12 cellular contexts compared by ENCODE assay signal in the genomic region with DNA sequence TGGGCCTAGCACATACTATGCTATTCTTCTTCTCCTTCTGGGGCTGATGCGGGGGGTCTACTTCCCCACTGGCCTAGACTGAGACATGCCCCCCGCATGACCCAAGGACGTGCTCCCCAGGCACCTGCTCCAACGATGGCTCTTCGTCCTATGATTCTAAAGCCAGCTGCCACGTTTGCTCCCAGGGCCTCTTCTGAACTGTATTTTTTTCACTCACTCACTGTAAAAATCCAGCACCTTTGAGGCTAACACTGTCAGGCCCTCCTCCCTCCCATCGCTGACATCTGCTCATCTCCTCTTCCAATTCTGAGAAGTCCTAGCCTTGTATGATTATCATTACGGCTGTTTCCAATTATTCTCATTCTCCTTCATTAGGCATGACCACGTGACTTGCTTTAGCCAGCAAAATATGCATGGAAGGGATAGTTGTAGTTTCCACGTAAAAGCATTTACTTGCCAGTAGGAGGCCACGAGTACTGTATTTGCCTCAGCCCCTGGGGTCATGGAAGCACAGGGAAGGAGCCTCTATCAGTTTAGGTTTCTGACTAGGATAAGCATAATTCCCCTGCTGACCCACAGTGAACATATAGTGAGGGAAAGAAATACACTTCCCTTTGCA. TPM values are rescaled to one million over a fixed set of nuclear protein-coding genes. Genes with fewer than 3 reads are reported as not detected.
DNase-seq lines count a peak whose midpoint lies in the region; ATAC-seq and TF ChIP-seq lines count a peak whose summit lies in the region.
"Had no signal": no experiment of that assay in that cellular context is flagged by ENCODE, and none has a peak within 500 bp of the region (broad histone marks: within the 10 kb centered on the region; RNA-seq: fewer than 3 reads in every experiment).

No MANE protein-coding gene starts in this region.

- no peak overlapping the region for H4K5ac ChIP-seq in IMR-90 (ENCODE audit: low read depth, low read length)

- dilution Hi-C loops in IMR-90 (cut with HindIII; ENCODE audit: low sequenced_read_pairs, unreplicated experiment) = no loop called here

- H4K20me1 ChIP-seq in DND-41 (ENCODE audit: insufficient read depth, low read length) = peaks cover 44% of the 10 kb centered on the region
- H4K20me1 ChIP-seq in IMR-90 (ENCODE audit: insufficient read depth, low read length) = no peaks in the 10 kb centered on the region

- H3K36me3 Mint-ChIP-seq in brain = no peaks in the 10 kb centered on the region
- no peaks in the 10 kb centered on the region for H3K36me3 Mint-ChIP-seq in nephron (ENCODE audit: low read depth)
- no peaks in the 10 kb centered on the region for H3K36me3 Mint-ChIP-seq in effector memory CD8-positive, alpha-beta T cell (ENCODE audit: insufficient read depth)

- no peak overlapping the region for H3K18ac ChIP-seq in IMR-90 (ENCODE audit: low read depth, low read length)

- H3K23ac ChIP-seq in IMR-90 (ENCODE audit: low read depth, low read length) = no peak overlapping the region

- TF ChIP-seq POLR2A in IMR-90 (IDR thresholded peaks at IDR 0.05; ENCODE audit: low read depth, low read length) = no peak

- H2BK120ac ChIP-seq in IMR-90 (ENCODE audit: low read depth, low read length) = no peak overlapping the region

- in situ Hi-C loops in IMR-90 (cut with MboI; ENCODE audit: low sequenced_read_pairs) = no loop called here

- H3K27me3 ChIP-seq in DND-41 (ENCODE audit: insufficient read depth, low read length, poor library complexity) (no peaks in the 10 kb centered on the region), IMR-90 (ENCODE audit: control insufficient read depth, insufficient read depth, low read length) (no peaks in the 10 kb centered on the region; the same call in 1 of the 2 replicates)

- H3K27ac Mint-ChIP-seq in brain (peak overlapping the region; percentile 82 to 97 (median 93)), nephron (peak overlapping the region; percentile 67 to 81 (median 76))
- no peak overlapping the region for H3K27ac Mint-ChIP-seq in effector memory CD8-positive, alpha-beta T cell
- H3K27ac Mint-ChIP-seq: activated CD4-positive, alpha-beta memory T cell treated with anti-CD3 and anti-CD28 coated beads, Interleukin-2, amount 10 ng/mL, durations not matched to agents 7 days and 5 days; dendritic cell treated with granulocyte-macrophage colony-stimulating factor and Interleukin-4, amounts not matched to agents 40 ng/mL and 50 ng/mL, for 4 days had no signal

- peak; percentile 45 for TF ChIP-seq CTCF in DND-41 (IDR thresholded peaks at IDR 0.05; ENCODE audit: borderline replicate concordance, extremely low read depth, low read length, poor library complexity, severe bottlenecking)
- no peak for TF ChIP-seq CTCF in IMR-90 (conservative IDR thresholded peaks at IDR 0.05; ENCODE audit: low read depth, low read length)
- TF ChIP-seq CTCF in brain (conservative IDR thresholded peaks at IDR 0.05) = no peak
- TF ChIP-seq CTCF in nephron (IDR thresholded peaks at IDR 0.05; ENCODE audit: unreplicated experiment in 3 of 3) = no peak

- POLR2A ChIA-PET in IMR-90 (lab: Charles Lee; ENCODE audit: unreplicated experiment) = no interaction called here

- no peak for ATAC-seq in DND-41 (ENCODE audit: insufficient read depth, low read depth)
- no peak for ATAC-seq in IMR-90 (ENCODE audit: low read depth)
- no peak for ATAC-seq in effector memory CD8-positive, alpha-beta T cell (replicated peaks)

- H3K4me1 ChIP-seq in DND-41 (ENCODE audit: insufficient read depth, low read length) (no peaks in the 10 kb centered on the region), IMR-90 (ENCODE audit: control insufficient read depth, insufficient read depth, low read length) (peaks cover 2% of the 10 kb centered on the region; the same call in 1 of the 2 replicates)

- intact Hi-C loops in IMR-90 (cut with micrococcal nuclease) = no loop called here

- no peak overlapping the region for H2BK15ac ChIP-seq in IMR-90 (ENCODE audit: low read depth, low read length)

- H3K9me1 ChIP-seq in IMR-90 (ENCODE audit: insufficient read depth, low read length) = peaks cover 2% of the 10 kb centered on the region; the same call in 1 of the 2 replicates

- H3K56ac ChIP-seq in IMR-90 (ENCODE audit: extremely low read depth, insufficient read depth, low read length) = no peak overlapping the region

- H2AFZ ChIP-seq in DND-41 (ENCODE audit: low read depth, low read length) = no peak overlapping the region
- H2AFZ ChIP-seq in IMR-90 (replicated peaks; ENCODE audit: low read length, poor library complexity) = no peak overlapping the region

- WGBS in IMR-90 (ENCODE audit: extremely low coverage in 2 of 2, insufficient read length in 1 of 2), 2 experiments = 92% methylated on average over 7 of the region's 11 CpGs; no CpG with 5 or more reads in 1 of the 2 experiments

- H4K91ac ChIP-seq in IMR-90 (ENCODE audit: insufficient read depth, low read depth, low read length) = no peak overlapping the region

- H3K4me3 Mint-ChIP-seq in brain (peak overlapping the region in 1 of 5 experiments; percentile 6), nephron (no peak overlapping the region)
- H3K4me3 Mint-ChIP-seq in effector memory CD8-positive, alpha-beta T cell = no peak overlapping the region
- H3K4me3 Mint-ChIP-seq: activated CD4-positive, alpha-beta memory T cell treated with anti-CD3 and anti-CD28 coated beads, Interleukin-2, amount 10 ng/mL, durations not matched to agents 7 days and 5 days; dendritic cell treated with granulocyte-macrophage colony-stimulating factor and Interleukin-4, amounts not matched to agents 40 ng/mL and 50 ng/mL, for 4 days had no signal

- H3K27ac ChIP-seq in DND-41 (ENCODE audit: low read length) (no peak overlapping the region), IMR-90 (ENCODE audit: insufficient read depth, low read length) (no peak overlapping the region)

- H3K4me3 ChIP-seq in DND-41 (ENCODE audit: low read depth in 1 of 2, low read length in 2 of 2) (no peak overlapping the region), IMR-90 (ENCODE audit: insufficient read depth, low read depth, low read length) (no peak overlapping the region)
- H3K4me3 ChIP-seq: GM12878 had no signal

- H4K8ac ChIP-seq in IMR-90 (ENCODE audit: low read depth in 2 of 2, low read length in 2 of 2) = no peak overlapping the region

- no peak overlapping the region for H2BK5ac ChIP-seq in IMR-90 (ENCODE audit: low read depth, low read length, poor library complexity, severe bottlenecking)

- no peaks in the 10 kb centered on the region for H3K79me2 ChIP-seq in DND-41 (ENCODE audit: insufficient read depth, low read length)

- no TSS peak for BruUV-seq in IMR-90 (replicated peaks; lab: Mats Ljungman, UMichigan)

- H3K14ac ChIP-seq in IMR-90 (replicated peaks; ENCODE audit: low read depth, low read length) = 0 out of 2 replicates have a peak overlapping the region, but pooled peaks have one; percentile 21

- no peak overlapping the region for H3K9ac ChIP-seq in DND-41 (ENCODE audit: low read depth, low read length)
- H3K9ac ChIP-seq in IMR-90 (ENCODE audit: low read depth, low read length) = no peak overlapping the region

- H3K9me3 Mint-ChIP-seq in brain (peaks cover 0 to 6% (median 0%) of the 10 kb centered on the region in 5 experiments), nephron (no peaks in the 10 kb centered on the region)
- no peaks in the 10 kb centered on the region for H3K9me3 Mint-ChIP-seq in effector memory CD8-positive, alpha-beta T cell
- H3K9me3 Mint-ChIP-seq: activated CD4-positive, alpha-beta memory T cell treated with anti-CD3 and anti-CD28 coated beads, Interleukin-2, amount 10 ng/mL, durations not matched to agents 7 days and 5 days; dendritic cell treated with granulocyte-macrophage colony-stimulating factor and Interleukin-4, amounts not matched to agents 40 ng/mL and 50 ng/mL, for 4 days had no signal

- H3K4me1 Mint-ChIP-seq in brain = peaks cover 85% of the 10 kb centered on the region
- peaks cover 59% of the 10 kb centered on the region for H3K4me1 Mint-ChIP-seq in nephron
- H3K4me1 Mint-ChIP-seq in effector memory CD8-positive, alpha-beta T cell (ENCODE audit: low read depth in 2 of 2) = no peaks in the 10 kb centered on the region
- H3K4me1 Mint-ChIP-seq: activated CD4-positive, alpha-beta memory T cell treated with anti-CD3 and anti-CD28 coated beads, Interleukin-2, amount 10 ng/mL, durations not matched to agents 7 days and 5 days had no signal

- no peak overlapping the region for H3K4me2 ChIP-seq in DND-41 (ENCODE audit: insufficient read depth, low read length)
- no peak overlapping the region for H3K4me2 ChIP-seq in IMR-90 (ENCODE audit: low read depth, low read length)

- no peak overlapping the region for H2AK5ac ChIP-seq in IMR-90 (ENCODE audit: low read depth, low read length)

- H3K9me3 ChIP-seq in DND-41 (ENCODE audit: insufficient read depth, low read length, severe bottlenecking) = no peaks in the 10 kb centered on the region
- H3K9me3 ChIP-seq in IMR-90 (ENCODE audit: control insufficient read depth, insufficient read depth, low read length) = no peaks in the 10 kb centered on the region

- no peak for TF ChIP-seq RAD21 in IMR-90 (IDR thresholded peaks at IDR 0.05; ENCODE audit: low read length)

- no peak overlapping the region for H2BK20ac ChIP-seq in IMR-90 (ENCODE audit: low read depth, low read length)

- H2AK9ac ChIP-seq in IMR-90 (replicated peaks; ENCODE audit: low read depth, low read length, poor library complexity) = no peak overlapping the region

- no peaks in the 10 kb centered on the region for H3K79me1 ChIP-seq in IMR-90 (ENCODE audit: low read depth in 1 of 2, low read length in 2 of 2)

- H3K36me3 ChIP-seq in DND-41 (ENCODE audit: insufficient read depth, low read length) = peaks cover 8% of the 10 kb centered on the region
- H3K36me3 ChIP-seq in IMR-90 (ENCODE audit: control insufficient read depth, insufficient read depth, low read length) = no peaks in the 10 kb centered on the region

- CTCF ChIA-PET in IMR-90 (lab: Yijun Ruan, JAX) = no interaction called here

- no peak overlapping the region for H3K4ac ChIP-seq in IMR-90 (ENCODE audit: low read depth, low read length)

- DNase-seq in DND-41 (no peak), IMR-90 (no peak), NCI-H2081 (lab: John Stamatoyannopoulos, UW) (no peak), activated gamma-delta T cell (lab: John Stamatoyannopoulos, UW) (no peak), NCI-H1092 treated with DMSO at 0.1 percent for 48 hours (lab: John Stamatoyannopoulos, UW) (no peak)
- no peak for DNase-seq in effector memory CD8-positive, alpha-beta T cell
- DNase-seq: activated CD4-positive, alpha-beta memory T cell treated with anti-CD3 and anti-CD28 coated beads, Interleukin-2, amount 10 ng/mL, durations not matched to agents 7 days and 5 days; activated naive CD4-positive, alpha-beta T cell treated with Interleukin-2 at 50 U/mL for 16 hours had no signal

- H3K27me3 Mint-ChIP-seq in brain (no peaks in the 10 kb centered on the region), nephron (ENCODE audit: low read depth) (peaks cover 12% of the 10 kb centered on the region)
- no peaks in the 10 kb centered on the region for H3K27me3 Mint-ChIP-seq in effector memory CD8-positive, alpha-beta T cell
- H3K27me3 Mint-ChIP-seq: activated CD4-positive, alpha-beta memory T cell treated with anti-CD3 and anti-CD28 coated beads, Interleukin-2, amount 10 ng/mL, durations not matched to agents 7 days and 5 days; dendritic cell treated with granulocyte-macrophage colony-stimulating factor and Interleukin-4, amounts not matched to agents 40 ng/mL and 50 ng/mL, for 4 days had no signal

RNA-seq across cellular contexts. Expression of a gene that starts 19.1 kb away (rescaled TPM):
- not detected in 2 replicates for total RNA-seq in IMR-90 (2012; rRNA removed)
- polyA plus RNA-seq in IMR-90 (2012; rRNA removed) (0.22 and 0.27 TPM in 2 replicates), brain (ENCODE audit: insufficient read depth, low read depth, low replicate concordance) (not detected)
- 0.05 and 0.14 TPM in 2 replicates for polyA plus RNA-seq in IMR-90 (2012; cell fraction: cytosol; rRNA removed)
- 0.69 and 1.0 TPM in 2 replicates for polyA plus RNA-seq in IMR-90 (2012; cell fraction: nucleus; rRNA removed; ENCODE audit: low replicate concordance)
- total RNA-seq: activated CD4-positive, alpha-beta memory T cell treated with anti-CD3 and anti-CD28 coated beads, Interleukin-2, amount 10 ng/mL, durations not matched to agents 7 days and 5 days had no signal

Comparison
In these comparisons a context has a peak if more than half of its experiments do, and no peak if none do; other contexts are left out.
1. H3K27ac Mint-ChIP-seq: peak in brain (5 of 5) and nephron (3 of 3); none in effector memory CD8-positive, alpha-beta T cell (0 of 2).